1 cellular context compared by ENCODE assay signal in the genomic region with DNA sequence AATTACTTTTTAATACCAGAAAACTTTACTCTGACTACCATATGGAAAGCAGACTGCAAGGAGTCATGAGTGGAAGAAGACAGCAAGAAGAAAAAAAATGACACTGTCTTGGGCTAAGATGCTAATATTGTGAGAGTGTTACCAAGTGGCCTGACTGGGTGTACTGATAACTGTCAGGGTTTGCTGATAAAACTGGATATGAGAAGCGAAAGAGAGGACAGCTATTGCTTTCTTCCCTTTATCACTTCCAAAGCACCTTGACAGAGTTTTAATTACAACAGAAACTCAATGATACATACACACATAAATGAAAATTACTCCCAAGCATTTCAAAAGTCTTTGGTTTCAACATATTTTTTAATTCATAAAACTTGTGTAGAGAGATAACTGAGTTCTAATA.
A peak's percentile ranks its signal among the peaks of the same experiment; 100 is the strongest.
TF ChIP-seq lines count a peak whose summit lies in the region.

No MANE protein-coding gene starts in this region.

TF ChIP-seq in K562, 482 proteins besides CTCF, POLR2A, EP300 and RAD21 (continued from another document and continues in another):
- TF ChIP-seq, protein P1, sequence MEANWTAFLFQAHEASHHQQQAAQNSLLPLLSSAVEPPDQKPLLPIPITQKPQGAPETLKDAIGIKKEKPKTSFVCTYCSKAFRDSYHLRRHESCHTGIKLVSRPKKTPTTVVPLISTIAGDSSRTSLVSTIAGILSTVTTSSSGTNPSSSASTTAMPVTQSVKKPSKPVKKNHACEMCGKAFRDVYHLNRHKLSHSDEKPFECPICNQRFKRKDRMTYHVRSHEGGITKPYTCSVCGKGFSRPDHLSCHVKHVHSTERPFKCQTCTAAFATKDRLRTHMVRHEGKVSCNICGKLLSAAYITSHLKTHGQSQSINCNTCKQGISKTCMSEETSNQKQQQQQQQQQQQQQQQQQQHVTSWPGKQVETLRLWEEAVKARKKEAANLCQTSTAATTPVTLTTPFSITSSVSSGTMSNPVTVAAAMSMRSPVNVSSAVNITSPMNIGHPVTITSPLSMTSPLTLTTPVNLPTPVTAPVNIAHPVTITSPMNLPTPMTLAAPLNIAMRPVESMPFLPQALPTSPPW (CRISPR knock-in tag; IDR thresholded peaks at IDR 0.05) = no peak; the same call in 1 of the 2 replicates
- no peak for TF ChIP-seq RBM34 (IDR thresholded peaks at IDR 0.05; ENCODE audit: borderline replicate concordance, insufficient read depth, low read length)
- TF ChIP-seq ZEB2 (IDR thresholded peaks at IDR 0.05) = peak; percentile 58; the same call in 1 of the 2 replicates
- no peak; a peak in 1 of 3 replicates for TF ChIP-seq CBX3 (IDR thresholded peaks at IDR 0.05; ENCODE audit: borderline replicate concordance in 1 of 2, low read length in 2 of 2)
- no peak for TF ChIP-seq CHD1 (IDR thresholded peaks at IDR 0.05; ENCODE audit: low read length)
- peak in 1 of 2 experiments; percentile 57; a peak in 2 of 4 replicates for TF ChIP-seq TBL1XR1 (IDR thresholded peaks at IDR 0.05; ENCODE audit: low read length in 2 of 2)
- TF ChIP-seq SRSF9 (IDR thresholded peaks at IDR 0.05; ENCODE audit: borderline replicate concordance, low read depth, low read length) = no peak
- TF ChIP-seq, protein P2, sequence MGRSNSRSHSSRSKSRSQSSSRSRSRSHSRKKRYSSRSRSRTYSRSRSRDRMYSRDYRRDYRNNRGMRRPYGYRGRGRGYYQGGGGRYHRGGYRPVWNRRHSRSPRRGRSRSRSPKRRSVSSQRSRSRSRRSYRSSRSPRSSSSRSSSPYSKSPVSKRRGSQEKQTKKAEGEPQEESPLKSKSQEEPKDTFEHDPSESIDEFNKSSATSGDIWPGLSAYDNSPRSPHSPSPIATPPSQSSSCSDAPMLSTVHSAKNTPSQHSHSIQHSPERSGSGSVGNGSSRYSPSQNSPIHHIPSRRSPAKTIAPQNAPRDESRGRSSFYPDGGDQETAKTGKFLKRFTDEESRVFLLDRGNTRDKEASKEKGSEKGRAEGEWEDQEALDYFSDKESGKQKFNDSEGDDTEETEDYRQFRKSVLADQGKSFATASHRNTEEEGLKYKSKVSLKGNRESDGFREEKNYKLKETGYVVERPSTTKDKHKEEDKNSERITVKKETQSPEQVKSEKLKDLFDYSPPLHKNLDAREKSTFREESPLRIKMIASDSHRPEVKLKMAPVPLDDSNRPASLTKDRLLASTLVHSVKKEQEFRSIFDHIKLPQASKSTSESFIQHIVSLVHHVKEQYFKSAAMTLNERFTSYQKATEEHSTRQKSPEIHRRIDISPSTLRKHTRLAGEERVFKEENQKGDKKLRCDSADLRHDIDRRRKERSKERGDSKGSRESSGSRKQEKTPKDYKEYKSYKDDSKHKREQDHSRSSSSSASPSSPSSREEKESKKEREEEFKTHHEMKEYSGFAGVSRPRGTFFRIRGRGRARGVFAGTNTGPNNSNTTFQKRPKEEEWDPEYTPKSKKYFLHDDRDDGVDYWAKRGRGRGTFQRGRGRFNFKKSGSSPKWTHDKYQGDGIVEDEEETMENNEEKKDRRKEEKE (IDR thresholded peaks at IDR 0.05; ENCODE audit: borderline replicate concordance in 1 of 2, control insufficient read depth in 1 of 2, low read depth in 2 of 2, low read length in 1 of 2) = no peak
- no peak for TF ChIP-seq NR4A1 (CRISPR knock-in tag; IDR thresholded peaks at IDR 0.05)
- TF ChIP-seq NR4A1 (tag; IDR thresholded peaks at IDR 0.05) = no peak
- no peak for TF ChIP-seq FOXK2 (conservative IDR thresholded peaks at IDR 0.05 in 1 of 2, IDR thresholded peaks at IDR 0.05 in 1 of 2; ENCODE audit: low read depth in 2 of 2)
- no peak for TF ChIP-seq ZNF696 (CRISPR knock-in tag; conservative IDR thresholded peaks at IDR 0.05)
- TF ChIP-seq, protein P3, sequence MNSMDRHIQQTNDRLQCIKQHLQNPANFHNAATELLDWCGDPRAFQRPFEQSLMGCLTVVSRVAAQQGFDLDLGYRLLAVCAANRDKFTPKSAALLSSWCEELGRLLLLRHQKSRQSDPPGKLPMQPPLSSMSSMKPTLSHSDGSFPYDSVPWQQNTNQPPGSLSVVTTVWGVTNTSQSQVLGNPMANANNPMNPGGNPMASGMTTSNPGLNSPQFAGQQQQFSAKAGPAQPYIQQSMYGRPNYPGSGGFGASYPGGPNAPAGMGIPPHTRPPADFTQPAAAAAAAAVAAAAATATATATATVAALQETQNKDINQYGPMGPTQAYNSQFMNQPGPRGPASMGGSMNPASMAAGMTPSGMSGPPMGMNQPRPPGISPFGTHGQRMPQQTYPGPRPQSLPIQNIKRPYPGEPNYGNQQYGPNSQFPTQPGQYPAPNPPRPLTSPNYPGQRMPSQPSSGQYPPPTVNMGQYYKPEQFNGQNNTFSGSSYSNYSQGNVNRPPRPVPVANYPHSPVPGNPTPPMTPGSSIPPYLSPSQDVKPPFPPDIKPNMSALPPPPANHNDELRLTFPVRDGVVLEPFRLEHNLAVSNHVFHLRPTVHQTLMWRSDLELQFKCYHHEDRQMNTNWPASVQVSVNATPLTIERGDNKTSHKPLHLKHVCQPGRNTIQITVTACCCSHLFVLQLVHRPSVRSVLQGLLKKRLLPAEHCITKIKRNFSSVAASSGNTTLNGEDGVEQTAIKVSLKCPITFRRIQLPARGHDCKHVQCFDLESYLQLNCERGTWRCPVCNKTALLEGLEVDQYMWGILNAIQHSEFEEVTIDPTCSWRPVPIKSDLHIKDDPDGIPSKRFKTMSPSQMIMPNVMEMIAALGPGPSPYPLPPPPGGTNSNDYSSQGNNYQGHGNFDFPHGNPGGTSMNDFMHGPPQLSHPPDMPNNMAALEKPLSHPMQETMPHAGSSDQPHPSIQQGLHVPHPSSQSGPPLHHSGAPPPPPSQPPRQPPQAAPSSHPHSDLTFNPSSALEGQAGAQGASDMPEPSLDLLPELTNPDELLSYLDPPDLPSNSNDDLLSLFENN (IDR thresholded peaks at IDR 0.05; ENCODE audit: low read depth in 2 of 2, low read length in 2 of 2) = peak in 1 of 2 experiments; percentile 50; a peak in 1 of 4 replicates
- TF ChIP-seq ZNF143 (CRISPR knock-in tag; IDR thresholded peaks at IDR 0.05) = no peak
- no peak for TF ChIP-seq NONO (IDR thresholded peaks at IDR 0.05; ENCODE audit: low read depth in 2 of 2, low read length in 1 of 2)
- TF ChIP-seq ZNF174 (CRISPR knock-in tag; IDR thresholded peaks at IDR 0.05) = no peak
- no peak for TF ChIP-seq ZBED1 (IDR thresholded peaks at IDR 0.05)
- TF ChIP-seq, protein P4, sequence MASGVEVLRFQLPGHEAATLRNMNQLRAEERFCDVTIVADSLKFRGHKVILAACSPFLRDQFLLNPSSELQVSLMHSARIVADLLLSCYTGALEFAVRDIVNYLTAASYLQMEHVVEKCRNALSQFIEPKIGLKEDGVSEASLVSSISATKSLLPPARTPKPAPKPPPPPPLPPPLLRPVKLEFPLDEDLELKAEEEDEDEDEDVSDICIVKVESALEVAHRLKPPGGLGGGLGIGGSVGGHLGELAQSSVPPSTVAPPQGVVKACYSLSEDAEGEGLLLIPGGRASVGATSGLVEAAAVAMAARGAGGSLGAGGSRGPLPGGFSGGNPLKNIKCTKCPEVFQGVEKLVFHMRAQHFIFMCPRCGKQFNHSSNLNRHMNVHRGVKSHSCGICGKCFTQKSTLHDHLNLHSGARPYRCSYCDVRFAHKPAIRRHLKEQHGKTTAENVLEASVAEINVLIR (CRISPR knock-in tag; IDR thresholded peaks at IDR 0.05) = no peak
- TF ChIP-seq, protein P5, sequence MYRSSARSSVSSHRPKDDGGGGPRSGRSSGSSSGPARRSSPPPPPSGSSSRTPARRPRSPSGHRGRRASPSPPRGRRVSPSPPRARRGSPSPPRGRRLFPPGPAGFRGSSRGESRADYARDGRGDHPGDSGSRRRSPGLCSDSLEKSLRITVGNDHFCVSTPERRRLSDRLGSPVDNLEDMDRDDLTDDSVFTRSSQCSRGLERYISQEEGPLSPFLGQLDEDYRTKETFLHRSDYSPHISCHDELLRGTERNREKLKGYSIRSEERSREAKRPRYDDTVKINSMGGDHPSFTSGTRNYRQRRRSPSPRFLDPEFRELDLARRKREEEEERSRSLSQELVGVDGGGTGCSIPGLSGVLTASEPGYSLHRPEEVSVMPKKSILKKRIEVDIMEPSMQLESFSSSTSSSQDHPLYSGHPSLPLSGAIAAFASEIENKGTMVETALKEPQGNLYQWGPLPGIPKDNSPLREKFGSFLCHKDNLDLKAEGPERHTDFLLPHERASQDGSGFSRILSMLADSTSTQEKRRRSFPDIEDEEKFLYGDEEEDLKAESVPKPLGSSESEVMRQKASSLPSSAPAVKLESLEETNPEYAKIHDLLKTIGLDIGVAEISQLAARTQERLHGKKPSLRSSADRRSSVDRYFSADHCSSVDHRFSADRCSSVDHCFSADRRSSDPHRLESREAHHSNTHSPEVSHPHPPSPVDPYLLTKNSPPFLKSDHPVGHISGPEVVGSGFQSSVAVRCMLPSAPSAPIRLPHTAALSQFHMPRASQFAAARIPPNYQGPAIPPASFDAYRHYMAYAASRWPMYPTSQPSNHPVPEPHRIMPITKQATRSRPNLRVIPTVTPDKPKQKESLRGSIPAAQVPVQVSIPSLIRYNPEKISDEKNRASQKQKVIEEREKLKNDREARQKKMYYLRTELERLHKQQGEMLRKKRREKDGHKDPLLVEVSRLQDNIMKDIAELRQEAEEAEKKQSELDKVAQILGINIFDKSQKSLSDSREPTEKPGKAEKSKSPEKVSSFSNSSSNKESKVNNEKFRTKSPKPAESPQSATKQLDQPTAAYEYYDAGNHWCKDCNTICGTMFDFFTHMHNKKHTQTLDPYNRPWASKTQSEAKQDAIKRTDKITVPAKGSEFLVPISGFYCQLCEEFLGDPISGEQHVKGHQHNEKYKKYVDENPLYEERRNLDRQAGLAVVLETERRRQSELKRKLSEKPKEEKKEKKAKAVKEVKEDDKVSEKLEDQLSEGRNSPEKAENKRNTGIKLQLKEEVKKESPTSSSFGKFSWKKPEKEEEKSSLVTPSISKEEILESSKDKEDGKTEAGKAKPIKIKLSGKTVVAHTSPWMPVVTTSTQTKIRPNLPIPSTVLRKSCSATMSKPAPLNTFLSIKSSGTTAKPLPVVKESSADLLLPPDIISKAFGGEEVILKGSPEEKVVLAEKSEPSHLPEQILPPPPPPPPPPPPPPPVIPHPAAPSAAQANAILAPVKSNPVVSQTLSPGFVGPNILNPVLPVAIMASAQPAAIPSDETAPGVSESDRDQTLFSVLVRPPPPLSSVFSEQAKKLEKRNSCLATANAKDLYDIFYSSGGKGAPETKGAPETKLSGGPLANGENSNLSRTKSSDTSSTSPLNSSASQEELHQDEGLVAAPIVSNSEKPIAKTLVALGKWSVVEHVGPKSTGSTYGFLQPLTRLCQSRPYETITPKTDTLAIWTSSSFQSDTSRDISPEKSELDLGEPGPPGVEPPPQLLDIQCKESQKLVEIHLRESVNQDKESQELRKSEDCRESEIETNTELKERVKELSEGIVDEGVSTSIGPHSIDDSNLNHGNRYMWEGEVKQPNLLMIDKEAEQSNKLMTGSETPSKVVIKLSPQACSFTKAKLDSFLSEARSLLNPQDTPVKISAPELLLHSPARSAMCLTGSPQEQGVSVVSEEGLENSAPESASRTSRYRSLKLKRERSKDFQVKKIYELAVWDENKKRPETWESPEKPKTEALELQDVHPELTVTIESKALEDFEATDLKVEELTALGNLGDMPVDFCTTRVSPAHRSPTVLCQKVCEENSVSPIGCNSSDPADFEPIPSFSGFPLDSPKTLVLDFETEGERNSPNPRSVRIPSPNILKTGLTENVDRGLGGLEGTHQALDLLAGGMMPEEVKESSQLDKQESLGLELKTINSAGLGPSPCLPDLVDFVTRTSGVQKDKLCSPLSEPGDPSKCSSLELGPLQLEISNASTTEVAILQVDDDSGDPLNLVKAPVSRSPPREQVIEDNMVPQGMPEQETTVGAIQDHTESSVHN (IDR thresholded peaks at IDR 0.05; ENCODE audit: borderline replicate concordance in 1 of 2, low read depth in 1 of 2) = no peak
- TF ChIP-seq EWSR1 (IDR thresholded peaks at IDR 0.05; ENCODE audit: borderline replicate concordance, low read depth, partially characterized antibody) = no peak
- no peak for TF ChIP-seq XRCC3 (IDR thresholded peaks at IDR 0.05)
- no peak for TF ChIP-seq ZNF165 (CRISPR knock-in tag; IDR thresholded peaks at IDR 0.05; ENCODE audit: borderline replicate concordance)
- TF ChIP-seq ZNF23 (CRISPR knock-in tag; IDR thresholded peaks at IDR 0.05) = no peak
- TF ChIP-seq, protein P6, sequence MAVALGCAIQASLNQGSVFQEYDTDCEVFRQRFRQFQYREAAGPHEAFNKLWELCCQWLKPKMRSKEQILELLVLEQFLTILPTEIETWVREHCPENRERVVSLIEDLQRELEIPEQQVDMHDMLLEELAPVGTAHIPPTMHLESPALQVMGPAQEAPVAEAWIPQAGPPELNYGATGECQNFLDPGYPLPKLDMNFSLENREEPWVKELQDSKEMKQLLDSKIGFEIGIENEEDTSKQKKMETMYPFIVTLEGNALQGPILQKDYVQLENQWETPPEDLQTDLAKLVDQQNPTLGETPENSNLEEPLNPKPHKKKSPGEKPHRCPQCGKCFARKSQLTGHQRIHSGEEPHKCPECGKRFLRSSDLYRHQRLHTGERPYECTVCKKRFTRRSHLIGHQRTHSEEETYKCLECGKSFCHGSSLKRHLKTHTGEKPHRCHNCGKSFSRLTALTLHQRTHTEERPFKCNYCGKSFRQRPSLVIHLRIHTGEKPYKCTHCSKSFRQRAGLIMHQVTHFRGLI (CRISPR knock-in tag; IDR thresholded peaks at IDR 0.05) = no peak
- TF ChIP-seq, protein P7, sequence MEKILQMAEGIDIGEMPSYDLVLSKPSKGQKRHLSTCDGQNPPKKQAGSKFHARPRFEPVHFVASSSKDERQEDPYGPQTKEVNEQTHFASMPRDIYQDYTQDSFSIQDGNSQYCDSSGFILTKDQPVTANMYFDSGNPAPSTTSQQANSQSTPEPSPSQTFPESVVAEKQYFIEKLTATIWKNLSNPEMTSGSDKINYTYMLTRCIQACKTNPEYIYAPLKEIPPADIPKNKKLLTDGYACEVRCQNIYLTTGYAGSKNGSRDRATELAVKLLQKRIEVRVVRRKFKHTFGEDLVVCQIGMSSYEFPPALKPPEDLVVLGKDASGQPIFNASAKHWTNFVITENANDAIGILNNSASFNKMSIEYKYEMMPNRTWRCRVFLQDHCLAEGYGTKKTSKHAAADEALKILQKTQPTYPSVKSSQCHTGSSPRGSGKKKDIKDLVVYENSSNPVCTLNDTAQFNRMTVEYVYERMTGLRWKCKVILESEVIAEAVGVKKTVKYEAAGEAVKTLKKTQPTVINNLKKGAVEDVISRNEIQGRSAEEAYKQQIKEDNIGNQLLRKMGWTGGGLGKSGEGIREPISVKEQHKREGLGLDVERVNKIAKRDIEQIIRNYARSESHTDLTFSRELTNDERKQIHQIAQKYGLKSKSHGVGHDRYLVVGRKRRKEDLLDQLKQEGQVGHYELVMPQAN (IDR thresholded peaks at IDR 0.05; ENCODE audit: borderline replicate concordance) = no peak
- TF ChIP-seq C11orf30 (IDR thresholded peaks at IDR 0.05; ENCODE audit: low read depth) = no peak
- TF ChIP-seq GABPB1 (CRISPR knock-in tag; IDR thresholded peaks at IDR 0.05) = no peak
- TF ChIP-seq ZNF551 (CRISPR knock-in tag; IDR thresholded peaks at IDR 0.05) = no peak
- TF ChIP-seq, protein P8, sequence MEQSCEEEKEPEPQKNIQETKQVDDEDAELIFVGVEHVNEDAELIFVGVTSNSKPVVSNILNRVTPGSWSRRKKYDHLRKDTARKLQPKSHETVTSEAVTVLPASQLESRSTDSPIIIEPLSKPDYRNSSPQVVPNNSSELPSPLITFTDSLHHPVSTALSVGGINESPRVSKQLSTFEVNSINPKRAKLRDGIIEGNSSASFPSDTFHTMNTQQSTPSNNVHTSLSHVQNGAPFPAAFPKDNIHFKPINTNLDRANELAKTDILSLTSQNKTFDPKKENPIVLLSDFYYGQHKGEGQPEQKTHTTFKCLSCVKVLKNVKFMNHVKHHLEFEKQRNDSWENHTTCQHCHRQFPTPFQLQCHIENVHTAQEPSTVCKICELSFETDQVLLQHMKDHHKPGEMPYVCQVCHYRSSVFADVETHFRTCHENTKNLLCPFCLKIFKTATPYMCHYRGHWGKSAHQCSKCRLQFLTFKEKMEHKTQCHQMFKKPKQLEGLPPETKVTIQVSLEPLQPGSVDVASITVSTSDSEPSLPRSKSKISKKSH (CRISPR knock-in tag; IDR thresholded peaks at IDR 0.05) = no peak
- peak; percentile 80 for TF ChIP-seq SOX6 (IDR thresholded peaks at IDR 0.05)
- TF ChIP-seq PYGO2 (tag; IDR thresholded peaks at IDR 0.05) = no peak
- TF ChIP-seq RBM17 (IDR thresholded peaks at IDR 0.05; ENCODE audit: borderline replicate concordance, low read depth, low read length) = no peak
- TF ChIP-seq SMARCE1 (IDR thresholded peaks at IDR 0.05) = peak; percentile 89
- TF ChIP-seq PRMT5 (CRISPR knock-in tag; IDR thresholded peaks at IDR 0.05) = no peak
